In the genomic region with DNA sequence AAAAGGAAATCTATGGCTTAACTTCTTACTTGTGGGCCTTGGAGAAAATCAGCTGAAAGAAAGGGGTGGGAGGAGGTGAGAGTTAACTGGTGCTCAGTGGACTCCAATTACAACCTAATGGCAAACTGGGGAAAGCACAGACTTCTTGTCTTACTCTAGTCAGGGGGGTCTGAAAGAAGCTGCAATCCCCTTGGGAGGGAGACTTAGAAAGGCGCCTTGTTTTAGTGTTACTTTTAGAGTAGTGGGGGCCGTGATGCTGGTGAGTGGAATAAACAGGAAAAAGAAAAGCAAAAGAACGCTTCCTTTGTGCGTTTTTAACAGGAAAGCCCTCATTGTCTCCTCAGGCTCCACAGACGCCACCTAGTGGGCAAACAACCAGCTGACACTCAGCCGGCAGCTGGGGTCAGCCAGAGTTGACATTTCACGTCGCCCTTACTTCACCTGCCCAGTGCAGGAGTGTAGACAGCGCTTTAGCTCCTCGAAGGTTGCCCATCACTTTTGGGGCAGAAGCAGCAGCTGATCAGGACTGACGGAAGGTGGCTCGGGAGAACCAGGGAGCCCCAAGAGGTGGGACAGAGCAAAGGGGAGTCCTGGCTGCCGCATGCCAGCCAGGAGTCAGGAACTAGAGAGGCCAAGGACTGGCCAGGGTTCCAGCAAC, we compare ENCODE assay signal across 8 cellular contexts. TPM values are rescaled to one million over a fixed set of nuclear protein-coding genes. Genes with fewer than 3 reads are reported as not detected.
DNase-seq lines count a peak whose midpoint lies in the region; ATAC-seq and TF ChIP-seq lines count a peak whose summit lies in the region.

No MANE protein-coding gene starts in this region.

- peak; percentile 94 for TF ChIP-seq CTCF in AG09309 (IDR thresholded peaks at IDR 0.05; ENCODE audit: control insufficient read depth, insufficient read depth, low read depth, low read length, missing control alignments)
- TF ChIP-seq CTCF in dorsolateral prefrontal cortex (IDR thresholded peaks at IDR 0.05 in 54 of 56, conservative IDR thresholded peaks at IDR 0.05 in 2 of 56; ENCODE audit: low read depth in 1 of 56, partially characterized antibody in 56 of 56), result peak; percentile 58 to 89 (median 82)
- peak; percentile 90 for TF ChIP-seq CTCF in lower lobe of right lung (IDR thresholded peaks at IDR 0.05)

- no peaks in the 10 kb centered on the region for H3K9me3 ChIP-seq in lower lobe of right lung

- peak; percentile 84 for ATAC-seq in GM18858 (IDR thresholded peaks at IDR 0.05; ENCODE audit: unreplicated experiment)
- peak; percentile 92 for ATAC-seq in HG03135 (IDR thresholded peaks at IDR 0.05; ENCODE audit: unreplicated experiment)
- ATAC-seq in lower lobe of right lung, result peak; percentile 84 to 89

- intact Hi-C loops in dorsolateral prefrontal cortex (cut with DNase I), result loop anchor here in 1 of 2 donors (10.0 kb wide), 1 partner anchor 638 kb away; no protein-coding TSS in a partner anchor
- intact Hi-C loops in lower lobe of right lung (cut with DNase I), result no loop called here

- peaks cover 8% of the 10 kb centered on the region for H3K4me1 ChIP-seq in lower lobe of right lung

- H3K27me3 ChIP-seq in dorsolateral prefrontal cortex, result peaks cover 0 to 4% (median 0%) of the 10 kb centered on the region in 45 donors
- H3K27me3 ChIP-seq in lower lobe of right lung (ENCODE audit: low read depth), result no peaks in the 10 kb centered on the region

- H3K27ac ChIP-seq in dorsolateral prefrontal cortex (peak overlapping the region in 2 of 59 donors; percentile 44 to 48), lower lobe of right lung (no peak overlapping the region)

- H3K4me3 ChIP-seq in AG09309 (ENCODE audit: control insufficient read depth, low read depth, low read length) (peak overlapping the region; percentile 18), dorsolateral prefrontal cortex (peak overlapping the region in 51 of 59 donors; percentile 7 to 60 (median 35)), lower lobe of right lung (peak overlapping the region; percentile 24)

- no peaks in the 10 kb centered on the region for H3K36me3 ChIP-seq in lower lobe of right lung

- DNase-seq in AG09309 (ENCODE audit: low read depth) (no peak), NCI-H460 (ENCODE audit: extremely low read depth, low read depth) (peak; percentile 60), dorsolateral prefrontal cortex (peak in 9 of 10 donors; percentile 23 to 71 (median 55)), lower lobe of right lung (peak; percentile 73)
- peak; percentile 72 for DNase-seq in activated CD4-positive, alpha-beta T cell treated with anti-CD3 and anti-CD28 coated beads, Interleukin-2, amount 50 U/mL, for 1 hour
- peak; percentile 41 to 55 (median 47) for DNase-seq in stimulated activated CD4-positive, alpha-beta T cell treated with anti-CD3 and anti-CD28 coated beads, TNF-alpha, amount 100 ng/mL, for 4 hours (ENCODE audit: low read depth in 3 of 3)

RNA-seq across cellular contexts. Expression of gene GORASP2, which starts 55.9 kb away (rescaled TPM):
- 46.8 and 55.6 TPM in 2 replicates for total RNA-seq in NCI-H460 (2014; rRNA removed; shearing (Covaris generic))
- 16.6 and 64.0 TPM in 2 replicates for polyA plus RNA-seq in NCI-H460 (2014; cell fraction: nucleus; rRNA removed)
- total RNA-seq in dorsolateral prefrontal cortex (10 to 100 TPM; 28.3 to 69.0 (median 51.0) TPM), lower lobe of right lung (64.9 TPM)

RNA-seq across cellular contexts. Expression of gene GAD1, which starts 56.5 kb away (rescaled TPM):
- total RNA-seq in NCI-H460 (2014; rRNA removed; shearing (Covaris generic)), result not detected in 2 replicates
- 0.11 and 0.36 TPM in 2 replicates for polyA plus RNA-seq in NCI-H460 (2014; cell fraction: nucleus; rRNA removed)
- total RNA-seq in dorsolateral prefrontal cortex (100 to 1,000 TPM in 53 of 120 experiments, 10 to 100 TPM in 67; 22.4 to 164 (median 94.0) TPM), lower lobe of right lung (not detected)

Comparison
In these comparisons a context has a peak if more than half of its experiments do, and no peak if none do; other contexts are left out.
1. RNA of gene GAD1, which starts 56.5 kb away (total RNA-seq): 22.4 to 164 TPM in dorsolateral prefrontal cortex; not detected in lower lobe of right lung (single experiment) and not detected in NCI-H460; every median in the first group is over 10 times any median in the second.
2. Peak in every context shown above with its lines, with median percentiles within 50 percentile points of each other: H3K4me3 ChIP-seq, CTCF ChIP-seq and ATAC-seq.